ENCODE assay signal across 26 cellular contexts in the genomic region with DNA sequence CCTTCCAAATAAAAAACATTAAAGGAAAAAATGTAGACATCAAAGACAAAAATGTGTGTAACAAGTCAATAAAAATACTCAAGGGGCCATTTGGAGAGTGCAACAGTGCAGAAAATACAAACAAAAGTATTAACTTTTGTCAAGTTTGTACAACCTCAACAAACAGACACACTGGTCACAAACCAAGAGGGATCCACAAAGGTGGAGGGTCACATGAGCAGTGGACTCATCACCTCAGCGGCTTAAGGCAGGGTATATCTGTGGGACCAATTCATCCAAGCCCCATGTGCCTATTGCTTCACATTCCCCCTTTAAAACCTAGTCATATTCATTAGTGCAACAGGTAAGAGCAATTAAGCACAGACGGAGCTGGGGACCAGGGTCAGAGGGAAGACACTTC.
"Had no signal": no experiment of that assay in that cellular context is flagged by ENCODE, and none has a peak within 500 bp of the region (broad histone marks: within the 10 kb centered on the region; RNA-seq: fewer than 3 reads in every experiment).

No MANE protein-coding gene starts in this region.

- H3K27ac Mint-ChIP-seq: activated CD4-positive, alpha-beta memory T cell treated with anti-CD3 and anti-CD28 coated beads, Interleukin-2, amount 10 ng/mL, durations not matched to agents 7 days and 5 days; activated CD4-positive, alpha-beta T cell treated with anti-CD3 and anti-CD28 coated beads, Interleukin-2, amount 10 ng/mL, durations not matched to agents 7 days and 5 days; activated naive CD4-positive, alpha-beta T cell treated with anti-CD3 and anti-CD28 coated beads, Interleukin-2, amount 10 ng/mL, durations not matched to agents 7 days and 5 days; activated naive CD8-positive, alpha-beta T cell treated with anti-CD3 and anti-CD28 coated beads, Interleukin-2, amount 50 U/mL, for 24 hours; activated T-cell treated with anti-CD3 and anti-CD28 coated beads, Interleukin-2, amount 50 U/mL, for 24 hours; activated T-cell treated with anti-CD3 and anti-CD28 coated beads, Interleukin-2, amount 50 U/mL, for 72 hours had no signal

- DNase-seq: activated CD4-positive, alpha-beta memory T cell treated with anti-CD3 and anti-CD28 coated beads, Interleukin-2, amount 10 ng/mL, durations not matched to agents 7 days and 5 days; activated CD4-positive, alpha-beta T cell treated with anti-CD3 and anti-CD28 coated beads for 4 hours; activated CD4-positive, alpha-beta T cell treated with anti-CD3 and anti-CD28 coated beads, Interleukin-2, amount 10 ng/mL, durations not matched to agents 7 days and 5 days; activated CD4-positive, alpha-beta T cell treated with anti-CD3 and anti-CD28 coated beads, Interleukin-2, amount 50 U/mL, for 4 hours; activated CD4-positive, CD25-positive, alpha-beta regulatory T cell; activated CD4-positive, CD25-positive, alpha-beta regulatory T cell treated with anti-CD3 and anti-CD28 coated beads, Interleukin-2, amount 50 U/mL, for 72 hours; activated CD8-positive, alpha-beta memory T cell treated with anti-CD3 and anti-CD28 coated beads, Interleukin-2, amount 50 U/mL, for 48 hours; activated gamma-delta T cell; activated naive CD4-positive, alpha-beta T cell; activated naive CD4-positive, alpha-beta T cell treated with anti-CD3 and anti-CD28 coated beads, Interleukin-2, amount 10 ng/mL, durations not matched to agents 7 days and 5 days; activated naive CD8-positive, alpha-beta T cell treated with anti-CD3 and anti-CD28 coated beads, Interleukin-2, amount 50 U/mL, for 24 hours; activated T-cell treated with anti-CD3 and anti-CD28 coated beads for 4 hours; activated T-cell treated with anti-CD3 and anti-CD28 coated beads, Interleukin-2, amount 50 U/mL, for 24 hours; activated T-cell treated with anti-CD3 and anti-CD28 coated beads, Interleukin-2, amount 50 U/mL, for 72 hours; adrenal gland; amygdala; aorta; body of pancreas; caudate nucleus; cortex of kidney; effector CD8-positive, alpha-beta T cell; foreskin fibroblast; head of caudate nucleus; T-helper 2 cell had no signal

- H3K4me3 Mint-ChIP-seq: activated CD4-positive, alpha-beta memory T cell treated with anti-CD3 and anti-CD28 coated beads, Interleukin-2, amount 10 ng/mL, durations not matched to agents 7 days and 5 days; activated CD4-positive, alpha-beta T cell treated with anti-CD3 and anti-CD28 coated beads, Interleukin-2, amount 10 ng/mL, durations not matched to agents 7 days and 5 days; activated naive CD4-positive, alpha-beta T cell treated with anti-CD3 and anti-CD28 coated beads, Interleukin-2, amount 10 ng/mL, durations not matched to agents 7 days and 5 days; activated naive CD8-positive, alpha-beta T cell treated with anti-CD3 and anti-CD28 coated beads, Interleukin-2, amount 50 U/mL, for 24 hours; activated T-cell treated with anti-CD3 and anti-CD28 coated beads, Interleukin-2, amount 50 U/mL, for 24 hours; activated T-cell treated with anti-CD3 and anti-CD28 coated beads, Interleukin-2, amount 50 U/mL, for 72 hours had no signal

- H3K9me3 Mint-ChIP-seq: activated CD4-positive, alpha-beta memory T cell treated with anti-CD3 and anti-CD28 coated beads, Interleukin-2, amount 10 ng/mL, durations not matched to agents 7 days and 5 days; activated CD4-positive, alpha-beta T cell treated with anti-CD3 and anti-CD28 coated beads, Interleukin-2, amount 10 ng/mL, durations not matched to agents 7 days and 5 days; activated naive CD4-positive, alpha-beta T cell treated with anti-CD3 and anti-CD28 coated beads, Interleukin-2, amount 10 ng/mL, durations not matched to agents 7 days and 5 days; activated naive CD4-positive, alpha-beta T cell treated with anti-CD3 and anti-CD28 coated beads, Interleukin-2, amount 50 U/mL, for 72 hours; activated naive CD8-positive, alpha-beta T cell treated with anti-CD3 and anti-CD28 coated beads, Interleukin-2, amount 50 U/mL, for 24 hours; activated T-cell treated with anti-CD3 and anti-CD28 coated beads, Interleukin-2, amount 50 U/mL, for 24 hours; activated T-cell treated with anti-CD3 and anti-CD28 coated beads, Interleukin-2, amount 50 U/mL, for 72 hours had no signal

- ATAC-seq: activated naive CD4-positive, alpha-beta T cell treated with anti-CD3 and anti-CD28 coated beads, Interleukin-2, amount 50 U/mL, for 72 hours; activated naive CD8-positive, alpha-beta T cell treated with anti-CD3 and anti-CD28 coated beads, Interleukin-2, amount 50 U/mL, for 24 hours; activated T-cell treated with anti-CD3 and anti-CD28 coated beads, Interleukin-2, amount 50 U/mL, for 72 hours; body of pancreas; esophagus mucosa had no signal

- H3K27me3 Mint-ChIP-seq: activated CD4-positive, alpha-beta memory T cell treated with anti-CD3 and anti-CD28 coated beads, Interleukin-2, amount 10 ng/mL, durations not matched to agents 7 days and 5 days; activated CD4-positive, alpha-beta T cell treated with anti-CD3 and anti-CD28 coated beads, Interleukin-2, amount 10 ng/mL, durations not matched to agents 7 days and 5 days; activated naive CD4-positive, alpha-beta T cell treated with anti-CD3 and anti-CD28 coated beads, Interleukin-2, amount 10 ng/mL, durations not matched to agents 7 days and 5 days; activated naive CD8-positive, alpha-beta T cell treated with anti-CD3 and anti-CD28 coated beads, Interleukin-2, amount 50 U/mL, for 24 hours; activated T-cell treated with anti-CD3 and anti-CD28 coated beads, Interleukin-2, amount 50 U/mL, for 24 hours had no signal
